ENCODE assay signal across 1 cellular context in the genomic region with DNA sequence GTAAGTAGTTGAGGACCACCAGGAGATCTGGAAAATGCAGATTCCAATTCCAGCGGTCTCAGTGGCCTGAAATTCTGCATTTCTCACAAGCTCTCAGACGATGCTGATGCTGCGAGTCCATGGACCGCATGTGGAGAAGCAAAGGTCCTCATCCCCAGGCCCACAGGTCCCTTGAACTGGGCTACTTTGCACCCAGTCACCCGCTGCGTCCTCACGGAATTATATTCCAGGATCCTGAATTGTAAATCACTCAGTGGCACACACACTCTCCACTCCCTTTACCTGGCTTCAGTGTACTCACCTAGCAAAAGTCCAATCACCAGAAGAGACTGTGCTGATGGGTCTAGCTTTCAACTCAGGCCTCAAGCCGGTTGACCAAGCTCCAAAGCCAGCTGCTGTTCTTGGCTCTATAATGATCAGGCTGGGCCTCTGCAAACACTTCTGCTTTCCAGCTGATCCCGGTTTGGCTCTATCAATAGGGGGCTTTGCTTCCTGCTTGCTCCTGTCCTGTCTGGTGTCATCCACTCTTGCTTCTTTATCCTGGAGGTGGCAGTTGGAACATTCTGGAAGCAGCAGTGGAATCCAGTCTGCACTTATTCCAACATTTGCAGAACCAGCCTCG.
A peak's percentile ranks its signal among the peaks of the same experiment; 100 is the strongest.
TF ChIP-seq lines count a peak whose summit lies in the region.

No MANE protein-coding gene starts in this region.

TF ChIP-seq in H1, 55 proteins besides CTCF, POLR2A, EP300 and RAD21:
- no peak for TF ChIP-seq SAP30 (IDR thresholded peaks at IDR 0.05; ENCODE audit: insufficient read depth, insufficient replicate concordance, low read length)
- TF ChIP-seq BCL11A (IDR thresholded peaks at IDR 0.05; ENCODE audit: low read depth in 2 of 2, low read length in 2 of 2), result no peak
- TF ChIP-seq MAFK (IDR thresholded peaks at IDR 0.05; ENCODE audit: low read depth, low read length), result no peak
- 0 out of 2 replicates have a peak, but pooled peaks have one; percentile 8 for TF ChIP-seq PHF8 (conservative IDR thresholded peaks at IDR 0.05; ENCODE audit: low read depth, low read length)
- peak; percentile 24; the same call in 1 of the 2 replicates for TF ChIP-seq TBP (IDR thresholded peaks at IDR 0.05; ENCODE audit: low read depth, low read length)
- no peak for TF ChIP-seq TAF7 (optimal IDR thresholded peaks at IDR 0.05; ENCODE audit: borderline replicate concordance, low read depth, low read length)
- no peak for TF ChIP-seq TCF12 (IDR thresholded peaks at IDR 0.05; ENCODE audit: low read depth, low read length)
- no peak for TF ChIP-seq KDM5A (IDR thresholded peaks at IDR 0.05; ENCODE audit: low read length)
- TF ChIP-seq, protein P1, sequence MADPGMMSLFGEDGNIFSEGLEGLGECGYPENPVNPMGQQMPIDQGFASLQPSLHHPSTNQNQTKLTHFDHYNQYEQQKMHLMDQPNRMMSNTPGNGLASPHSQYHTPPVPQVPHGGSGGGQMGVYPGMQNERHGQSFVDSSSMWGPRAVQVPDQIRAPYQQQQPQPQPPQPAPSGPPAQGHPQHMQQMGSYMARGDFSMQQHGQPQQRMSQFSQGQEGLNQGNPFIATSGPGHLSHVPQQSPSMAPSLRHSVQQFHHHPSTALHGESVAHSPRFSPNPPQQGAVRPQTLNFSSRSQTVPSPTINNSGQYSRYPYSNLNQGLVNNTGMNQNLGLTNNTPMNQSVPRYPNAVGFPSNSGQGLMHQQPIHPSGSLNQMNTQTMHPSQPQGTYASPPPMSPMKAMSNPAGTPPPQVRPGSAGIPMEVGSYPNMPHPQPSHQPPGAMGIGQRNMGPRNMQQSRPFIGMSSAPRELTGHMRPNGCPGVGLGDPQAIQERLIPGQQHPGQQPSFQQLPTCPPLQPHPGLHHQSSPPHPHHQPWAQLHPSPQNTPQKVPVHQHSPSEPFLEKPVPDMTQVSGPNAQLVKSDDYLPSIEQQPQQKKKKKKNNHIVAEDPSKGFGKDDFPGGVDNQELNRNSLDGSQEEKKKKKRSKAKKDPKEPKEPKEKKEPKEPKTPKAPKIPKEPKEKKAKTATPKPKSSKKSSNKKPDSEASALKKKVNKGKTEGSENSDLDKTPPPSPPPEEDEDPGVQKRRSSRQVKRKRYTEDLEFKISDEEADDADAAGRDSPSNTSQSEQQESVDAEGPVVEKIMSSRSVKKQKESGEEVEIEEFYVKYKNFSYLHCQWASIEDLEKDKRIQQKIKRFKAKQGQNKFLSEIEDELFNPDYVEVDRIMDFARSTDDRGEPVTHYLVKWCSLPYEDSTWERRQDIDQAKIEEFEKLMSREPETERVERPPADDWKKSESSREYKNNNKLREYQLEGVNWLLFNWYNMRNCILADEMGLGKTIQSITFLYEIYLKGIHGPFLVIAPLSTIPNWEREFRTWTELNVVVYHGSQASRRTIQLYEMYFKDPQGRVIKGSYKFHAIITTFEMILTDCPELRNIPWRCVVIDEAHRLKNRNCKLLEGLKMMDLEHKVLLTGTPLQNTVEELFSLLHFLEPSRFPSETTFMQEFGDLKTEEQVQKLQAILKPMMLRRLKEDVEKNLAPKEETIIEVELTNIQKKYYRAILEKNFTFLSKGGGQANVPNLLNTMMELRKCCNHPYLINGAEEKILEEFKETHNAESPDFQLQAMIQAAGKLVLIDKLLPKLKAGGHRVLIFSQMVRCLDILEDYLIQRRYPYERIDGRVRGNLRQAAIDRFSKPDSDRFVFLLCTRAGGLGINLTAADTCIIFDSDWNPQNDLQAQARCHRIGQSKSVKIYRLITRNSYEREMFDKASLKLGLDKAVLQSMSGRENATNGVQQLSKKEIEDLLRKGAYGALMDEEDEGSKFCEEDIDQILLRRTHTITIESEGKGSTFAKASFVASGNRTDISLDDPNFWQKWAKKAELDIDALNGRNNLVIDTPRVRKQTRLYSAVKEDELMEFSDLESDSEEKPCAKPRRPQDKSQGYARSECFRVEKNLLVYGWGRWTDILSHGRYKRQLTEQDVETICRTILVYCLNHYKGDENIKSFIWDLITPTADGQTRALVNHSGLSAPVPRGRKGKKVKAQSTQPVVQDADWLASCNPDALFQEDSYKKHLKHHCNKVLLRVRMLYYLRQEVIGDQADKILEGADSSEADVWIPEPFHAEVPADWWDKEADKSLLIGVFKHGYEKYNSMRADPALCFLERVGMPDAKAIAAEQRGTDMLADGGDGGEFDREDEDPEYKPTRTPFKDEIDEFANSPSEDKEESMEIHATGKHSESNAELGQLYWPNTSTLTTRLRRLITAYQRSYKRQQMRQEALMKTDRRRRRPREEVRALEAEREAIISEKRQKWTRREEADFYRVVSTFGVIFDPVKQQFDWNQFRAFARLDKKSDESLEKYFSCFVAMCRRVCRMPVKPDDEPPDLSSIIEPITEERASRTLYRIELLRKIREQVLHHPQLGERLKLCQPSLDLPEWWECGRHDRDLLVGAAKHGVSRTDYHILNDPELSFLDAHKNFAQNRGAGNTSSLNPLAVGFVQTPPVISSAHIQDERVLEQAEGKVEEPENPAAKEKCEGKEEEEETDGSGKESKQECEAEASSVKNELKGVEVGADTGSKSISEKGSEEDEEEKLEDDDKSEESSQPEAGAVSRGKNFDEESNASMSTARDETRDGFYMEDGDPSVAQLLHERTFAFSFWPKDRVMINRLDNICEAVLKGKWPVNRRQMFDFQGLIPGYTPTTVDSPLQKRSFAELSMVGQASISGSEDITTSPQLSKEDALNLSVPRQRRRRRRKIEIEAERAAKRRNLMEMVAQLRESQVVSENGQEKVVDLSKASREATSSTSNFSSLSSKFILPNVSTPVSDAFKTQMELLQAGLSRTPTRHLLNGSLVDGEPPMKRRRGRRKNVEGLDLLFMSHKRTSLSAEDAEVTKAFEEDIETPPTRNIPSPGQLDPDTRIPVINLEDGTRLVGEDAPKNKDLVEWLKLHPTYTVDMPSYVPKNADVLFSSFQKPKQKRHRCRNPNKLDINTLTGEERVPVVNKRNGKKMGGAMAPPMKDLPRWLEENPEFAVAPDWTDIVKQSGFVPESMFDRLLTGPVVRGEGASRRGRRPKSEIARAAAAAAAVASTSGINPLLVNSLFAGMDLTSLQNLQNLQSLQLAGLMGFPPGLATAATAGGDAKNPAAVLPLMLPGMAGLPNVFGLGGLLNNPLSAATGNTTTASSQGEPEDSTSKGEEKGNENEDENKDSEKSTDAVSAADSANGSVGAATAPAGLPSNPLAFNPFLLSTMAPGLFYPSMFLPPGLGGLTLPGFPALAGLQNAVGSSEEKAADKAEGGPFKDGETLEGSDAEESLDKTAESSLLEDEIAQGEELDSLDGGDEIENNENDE (IDR thresholded peaks at IDR 0.05; ENCODE audit: insufficient replicate concordance, low read length), result no peak
- no peak for TF ChIP-seq SP4 (IDR thresholded peaks at IDR 0.05; ENCODE audit: low read length)
